Comparison of ENCODE assay signal across 20 cellular contexts in the genomic region with DNA sequence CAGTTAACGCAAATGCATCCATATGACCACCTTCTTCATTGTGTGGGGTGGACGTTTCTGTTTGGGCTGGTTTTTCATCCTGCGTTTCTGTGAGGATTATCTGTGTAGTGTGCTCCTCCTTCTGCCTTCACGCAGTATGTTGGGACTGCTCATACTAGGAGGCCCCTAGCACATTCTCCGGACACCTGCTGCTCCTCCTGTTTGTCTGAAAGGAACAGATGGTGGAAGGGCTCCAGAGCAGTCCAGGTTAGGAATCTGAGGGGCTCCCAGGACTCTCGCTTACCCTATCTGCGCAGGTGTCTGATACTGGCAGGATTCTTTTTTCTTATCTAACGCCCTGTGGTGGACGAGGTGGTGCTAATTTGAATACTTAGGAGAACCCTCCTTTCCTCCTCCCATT. TPM values are rescaled to one million over a fixed set of nuclear protein-coding genes. Genes with fewer than 3 reads are reported as not detected.
A peak's percentile ranks its signal among the peaks of the same experiment; 100 is the strongest.
DNase-seq lines count a peak whose midpoint lies in the region; FAIRE-seq and TF ChIP-seq lines count a peak whose summit lies in the region.
"Had no signal": no experiment of that assay in that cellular context is flagged by ENCODE, and none has a peak within 500 bp of the region (broad histone marks: within the 10 kb centered on the region; RNA-seq: fewer than 3 reads in every experiment).

No MANE protein-coding gene starts in this region.

- H4K91ac ChIP-seq in neuronal stem cell (ENCODE audit: low read depth, low read length, poor library complexity), result no peak overlapping the region

- H3K27me3 ChIP-seq in bronchial epithelial cell (ENCODE audit: control insufficient read depth, insufficient read depth, low read length), result no peaks in the 10 kb centered on the region
- H3K27me3 ChIP-seq in neuronal stem cell (ENCODE audit: control insufficient read depth in 3 of 3, insufficient read depth in 3 of 3, low read depth in 1 of 3, low read length in 3 of 3), result no peaks in the 10 kb centered on the region
- H3K27me3 ChIP-seq: BLaER1 treated with 17β-estradiol and CSF1 and Interleukin-3, amounts not matched to agents 10 nM and 100 nM had no signal

- FAIRE-seq in bronchial epithelial cell (lab: Jason Lieb, UNC), result peak; percentile 43
- FAIRE-seq in H54 (lab: Jason Lieb, UNC), result no peak
- FAIRE-seq: GM19239, HTR-8/SVneo, K562 had no signal

- peak; percentile 66 for DNase-seq in NCI-H2171 treated with DMSO at 0.1 percent for 48 hours (lab: John Stamatoyannopoulos, UW)
- no peak for DNase-seq in NCI-H2171 (lab: John Stamatoyannopoulos, UW)
- DNase-seq in NCI-H69 (lab: John Stamatoyannopoulos, UW), result peak; percentile 5
- DNase-seq in bronchial epithelial cell (ENCODE audit: low read depth), result no peak
- DNase-seq in neuronal stem cell (ENCODE audit: low spot score), result no peak
- DNase-seq in H54 (ENCODE audit: insufficient read length, low spot score), result no peak
- no peak for DNase-seq in NCI-H1048 (lab: John Stamatoyannopoulos, UW)
- DNase-seq in NCI-H345 treated with DMSO at 0.1 percent for 48 hours (lab: John Stamatoyannopoulos, UW; ENCODE audit: unreplicated experiment), result no peak
- DNase-seq: 8988T; Calu3; CD8-positive, alpha-beta T cell; GDM1; H7; HFFc6; IMR-90 had no signal

- H3K79me1 ChIP-seq in neuronal stem cell (ENCODE audit: low read depth, low read length), result no peaks in the 10 kb centered on the region

- peaks cover 0 to 3% of the 10 kb centered on the region in 2 donors for H3K9me3 ChIP-seq in neuronal stem cell (replicated peaks in 1 of 2; ENCODE audit: control insufficient read depth in 2 of 2, insufficient read depth in 1 of 2, low read depth in 1 of 2, low read length in 2 of 2)
- H3K9me3 ChIP-seq: BLaER1 treated with 17β-estradiol and CSF1 and Interleukin-3, amounts not matched to agents 10 nM and 100 nM had no signal

- no peak overlapping the region for H3K4ac ChIP-seq in neuronal stem cell (ENCODE audit: low read length)

- H3K27ac ChIP-seq in neuronal stem cell (replicated peaks; ENCODE audit: low read length), result no peak overlapping the region
- H3K27ac ChIP-seq: BLaER1 treated with 17β-estradiol and CSF1 and Interleukin-3, amounts not matched to agents 10 nM and 100 nM had no signal

- H2AFZ ChIP-seq in neuronal stem cell (ENCODE audit: low read length), result no peak overlapping the region
- H2AFZ ChIP-seq: GM23338 had no signal

- H3K36me3 ChIP-seq in bronchial epithelial cell (ENCODE audit: control insufficient read depth, insufficient read depth, low read length) (peaks cover 3% of the 10 kb centered on the region), neuronal stem cell (replicated peaks in 1 of 2; ENCODE audit: control insufficient read depth in 2 of 2, insufficient read depth in 2 of 2, low read length in 2 of 2) (no peaks in the 10 kb centered on the region)

- no peak overlapping the region for H3K23ac ChIP-seq in neuronal stem cell (ENCODE audit: low read depth, low read length, poor library complexity)

- no peak for TF ChIP-seq POLR2A in H54 (IDR thresholded peaks at IDR 0.05; ENCODE audit: low read depth, low read length)

- H3K14ac ChIP-seq in neuronal stem cell (ENCODE audit: low read length), result no peak overlapping the region

- TF ChIP-seq CTCF in bronchial epithelial cell (IDR thresholded peaks at IDR 0.05; ENCODE audit: insufficient read depth, low read length, severe bottlenecking), result no peak

- WGBS in neuronal stem cell (ENCODE audit: extremely low coverage in 2 of 2, insufficient read length in 2 of 2, insufficient replicate concordance in 1 of 2), 2 donors, result no CpG with 5 or more reads among the region's 9 CpGs

- H3K4me3 ChIP-seq in bronchial epithelial cell (ENCODE audit: low read depth, low read length), result no peak overlapping the region
- peak overlapping the region in 1 of 2 donors; percentile 28 for H3K4me3 ChIP-seq in neuronal stem cell (ENCODE audit: low read length in 2 of 2)
- H3K4me3 ChIP-seq: BLaER1 treated with 17β-estradiol and CSF1 and Interleukin-3, amounts not matched to agents 10 nM and 100 nM; GM23338; K562 had no signal

- H3K4me2 ChIP-seq in neuronal stem cell (ENCODE audit: insufficient read depth, low read length, poor library complexity, severe bottlenecking), result no peak overlapping the region
- H3K4me2 ChIP-seq: BLaER1 treated with 17β-estradiol and CSF1 and Interleukin-3, amounts not matched to agents 10 nM and 100 nM; GM23338 had no signal

- no peak overlapping the region for H2BK12ac ChIP-seq in neuronal stem cell (ENCODE audit: low read length)

- H3K9ac ChIP-seq in neuronal stem cell (ENCODE audit: low read depth, low read length, poor library complexity), result no peak overlapping the region
- H3K9ac ChIP-seq: BLaER1 treated with 17β-estradiol and CSF1 and Interleukin-3, amounts not matched to agents 10 nM and 100 nM had no signal

- H3K4me1 ChIP-seq in neuronal stem cell (ENCODE audit: control insufficient read depth in 2 of 2, insufficient read depth in 1 of 2, low read depth in 1 of 2, low read length in 2 of 2), result peaks cover 4 to 6% of the 10 kb centered on the region in 2 donors

- no peak overlapping the region for H2BK120ac ChIP-seq in neuronal stem cell (ENCODE audit: low read depth, low read length)

- no peak overlapping the region for H3K18ac ChIP-seq in neuronal stem cell (ENCODE audit: low read length)

- no peak overlapping the region for H4K8ac ChIP-seq in neuronal stem cell (ENCODE audit: low read depth, low read length)

- H2BK5ac ChIP-seq in neuronal stem cell (ENCODE audit: low read length), result no peak overlapping the region

- no peak overlapping the region for H2BK15ac ChIP-seq in neuronal stem cell (ENCODE audit: low read length)

- peak overlapping the region; percentile 5 for H2AK5ac ChIP-seq in neuronal stem cell (ENCODE audit: low read depth, low read length)

RNA-seq across cellular contexts. Expression of a gene that starts 25.8 kb away (rescaled TPM):
- total RNA-seq in bronchial epithelial cell, result 196 and 218 TPM in 2 replicates
- polyA plus RNA-seq in neuronal stem cell (2013, experiment 1 of 2), result 129 TPM
- polyA plus RNA-seq in neuronal stem cell (2013, experiment 2 of 2), result 118 TPM

Comparison
In these comparisons a context has a peak if more than half of its experiments do, and no peak if none do; other contexts are left out.
1. DNase-seq: peak in NCI-H2171 treated with DMSO at 0.1 percent for 48 hours (single experiment) and NCI-H69 (single experiment); none in NCI-H2171 (single experiment), bronchial epithelial cell (single experiment), neuronal stem cell (single experiment), H54 (single experiment), NCI-H1048 (single experiment) and NCI-H345 treated with DMSO at 0.1 percent for 48 hours (single experiment).